Comparison of ENCODE assay signal across 13 cellular contexts in genomic region chr14:52926994-52927393, GRCh38. TPM values are rescaled to one million over a fixed set of nuclear protein-coding genes. Genes with fewer than 3 reads are reported as not detected.
DNase-seq lines count a peak whose midpoint lies in the region; ATAC-seq and TF ChIP-seq lines count a peak whose summit lies in the region.
"Had no signal": no experiment of that assay in that cellular context is flagged by ENCODE, and none has a peak within 500 bp of the region (broad histone marks: within the 10 kb centered on the region; RNA-seq: fewer than 3 reads in every experiment).

No MANE protein-coding gene starts in this region.

- no peaks in the 10 kb centered on the region for H3K4me1 Mint-ChIP-seq in activated CD8-positive, alpha-beta T cell treated with anti-CD3 and anti-CD28 coated beads for 36 hours (ENCODE audit: low read depth)
- peaks cover 7% of the 10 kb centered on the region for H3K4me1 Mint-ChIP-seq in T-helper 17 cell

- H3K36me3 ChIP-seq in brain microvascular endothelial cell (replicated peaks) (no peaks in the 10 kb centered on the region), mesendoderm (ENCODE audit: control insufficient read depth, insufficient read depth, low read length) (no peaks in the 10 kb centered on the region)
- H3K36me3 ChIP-seq: adrenal gland, BE2C, vagina had no signal

- peaks cover 38% of the 10 kb centered on the region for H3K4me1 ChIP-seq in mesendoderm (ENCODE audit: control insufficient read depth, low read depth, low read length)

- no peak overlapping the region for H3K56ac ChIP-seq in mesendoderm (ENCODE audit: low read length)

- H4K8ac ChIP-seq in mesendoderm (ENCODE audit: low read depth, low read length) = no peak overlapping the region

- no peak overlapping the region for H2BK5ac ChIP-seq in mesendoderm (ENCODE audit: low read length)

- intact Hi-C loops in activated CD8-positive, alpha-beta T cell treated with anti-CD3 and anti-CD28 coated beads for 36 hours (cut with micrococcal nuclease) = no loop called here

- H2BK120ac ChIP-seq in mesendoderm (ENCODE audit: low read depth, low read length) = no peak overlapping the region

- no peak overlapping the region for H3K18ac ChIP-seq in mesendoderm (ENCODE audit: low read length)

- H3K27ac Mint-ChIP-seq in activated CD8-positive, alpha-beta T cell treated with anti-CD3 and anti-CD28 coated beads for 36 hours = no peak overlapping the region
- no peak overlapping the region for H3K27ac Mint-ChIP-seq in T-helper 17 cell

- H3K9ac ChIP-seq in mesendoderm (ENCODE audit: low read length) = peak overlapping the region; percentile 11

- no peak overlapping the region for H3K4me3 Mint-ChIP-seq in activated CD8-positive, alpha-beta T cell treated with anti-CD3 and anti-CD28 coated beads for 36 hours
- no peak overlapping the region for H3K4me3 Mint-ChIP-seq in T-helper 17 cell

- DNase-seq in AG20443 (ENCODE audit: low spot score) = peak; percentile 35
- DNase-seq in NCI-H1694 (lab: John Stamatoyannopoulos, UW) = peak; percentile 69
- no peak for DNase-seq in brain microvascular endothelial cell
- DNase-seq in mesendoderm = no peak
- DNase-seq in activated CD4-positive, alpha-beta T cell treated with anti-CD3 and anti-CD28 coated beads, Interleukin-2, amount 50 U/mL, for 4 hours = no peak
- DNase-seq in activated CD8-positive, alpha-beta T cell treated with anti-CD3 and anti-CD28 coated beads for 36 hours = no peak
- DNase-seq in T-helper 17 cell = no peak
- no peak for DNase-seq in stimulated activated naive CD4-positive, alpha-beta T cell (lab: John Stamatoyannopoulos, UW)
- DNase-seq: NCI-H187 treated with DMSO at 0.1 percent for 48 hours had no signal

- no peak for TF ChIP-seq CTCF in brain microvascular endothelial cell (IDR thresholded peaks at IDR 0.05; ENCODE audit: low read depth, low read length, missing control alignments)
- TF ChIP-seq CTCF in activated CD8-positive, alpha-beta T cell treated with anti-CD3 and anti-CD28 coated beads for 36 hours (IDR thresholded peaks at IDR 0.05) = no peak

- H3K4ac ChIP-seq in mesendoderm (ENCODE audit: low read depth, low read length) = no peak overlapping the region

- H4K5ac ChIP-seq in mesendoderm (ENCODE audit: low read length) = no peak overlapping the region

- H3K27me3 Mint-ChIP-seq in activated CD8-positive, alpha-beta T cell treated with anti-CD3 and anti-CD28 coated beads for 36 hours = peaks cover 2% of the 10 kb centered on the region
- peaks cover 6% of the 10 kb centered on the region for H3K27me3 Mint-ChIP-seq in T-helper 17 cell

- H3K4me2 ChIP-seq in mesendoderm (ENCODE audit: low read length) = no peak overlapping the region

- H3K79me1 ChIP-seq in mesendoderm (ENCODE audit: low read length) = peaks cover 4% of the 10 kb centered on the region

- H3K23ac ChIP-seq in mesendoderm (ENCODE audit: low read length) = no peak overlapping the region

- no CpG with 5 or more reads among the region's 1 CpG for WGBS in mesendoderm (ENCODE audit: extremely low coverage, insufficient coverage, low lambda C conversion rate)

- ATAC-seq in activated CD8-positive, alpha-beta T cell treated with anti-CD3 and anti-CD28 coated beads for 36 hours = no peak
- ATAC-seq in T-helper 17 cell = no peak

- no peaks in the 10 kb centered on the region for H3K36me3 Mint-ChIP-seq in activated CD8-positive, alpha-beta T cell treated with anti-CD3 and anti-CD28 coated beads for 36 hours (ENCODE audit: low read depth)
- peaks cover 4% of the 10 kb centered on the region for H3K36me3 Mint-ChIP-seq in T-helper 17 cell (ENCODE audit: low read depth)

- no peaks in the 10 kb centered on the region for H3K9me3 ChIP-seq in T-helper 17 cell (ENCODE audit: control insufficient read depth, low read length, poor library complexity, severe bottlenecking)
- H3K9me3 ChIP-seq: adrenal gland, BE2C, vagina had no signal

- H3K4me3 ChIP-seq in brain microvascular endothelial cell (ENCODE audit: low read depth, low read length) = no peak overlapping the region
- no peak overlapping the region for H3K4me3 ChIP-seq in mesendoderm (ENCODE audit: low read length)
- H3K4me3 ChIP-seq: adrenal gland, skin epidermis, vagina had no signal

- H3K27me3 ChIP-seq in brain microvascular endothelial cell (replicated peaks) (no peaks in the 10 kb centered on the region), mesendoderm (ENCODE audit: insufficient read depth, low read length, poor library complexity) (no peaks in the 10 kb centered on the region)
- H3K27me3 ChIP-seq: adrenal gland, BE2C, vagina had no signal

- POLR2A ChIA-PET in activated CD8-positive, alpha-beta T cell treated with anti-CD3 and anti-CD28 coated beads for 36 hours (lab: Charles Lee) = no interaction called here

- in situ Hi-C loops in brain microvascular endothelial cell (cut with HindIII; ENCODE audit: low pct_ligation_motif_present, low sequenced_read_pairs) = no loop called here

- CTCF ChIA-PET in activated CD8-positive, alpha-beta T cell treated with anti-CD3 and anti-CD28 coated beads for 36 hours (lab: Charles Lee) = interaction anchor here (0.7 to 1.1 kb wide), 3 partner anchors 34 to 369 kb away, joined by 3 to 4 read pairs (median 3); no protein-coding TSS in a partner anchor

- no peaks in the 10 kb centered on the region for H3K9me3 Mint-ChIP-seq in activated CD8-positive, alpha-beta T cell treated with anti-CD3 and anti-CD28 coated beads for 36 hours

- no peak overlapping the region for H2BK15ac ChIP-seq in mesendoderm (replicated peaks; ENCODE audit: low read depth)

- H3K27ac ChIP-seq in brain microvascular endothelial cell (peak overlapping the region; percentile 8), mesendoderm (ENCODE audit: low read depth, low read length) (no peak overlapping the region)
- H3K27ac ChIP-seq: adrenal gland, skin epidermis, vagina had no signal

- no peak overlapping the region for H2AK5ac ChIP-seq in mesendoderm (ENCODE audit: low read length)

- peaks cover 90% of the 10 kb centered on the region for H3K79me2 ChIP-seq in mesendoderm (ENCODE audit: control insufficient read depth, insufficient read depth, low read length)

RNA-seq across cellular contexts. Expression of gene FERMT2, which starts 23.9 kb away (rescaled TPM):
- 214 TPM for polyA plus RNA-seq in mesendoderm (2013, experiment 1 of 2)
- polyA plus RNA-seq in mesendoderm (2013, experiment 2 of 2) = 220 TPM
- 1 to 10 TPM in 1 of 2 experiments, under 1 TPM in 1; 0.77 to 1.0 TPM for total RNA-seq in activated CD8-positive, alpha-beta T cell treated with anti-CD3 and anti-CD28 coated beads for 36 hours
- total RNA-seq in T-helper 17 cell = 1 to 10 TPM in 1 of 2 donors, under 1 TPM in 1; 0.78 to 3.6 TPM

Comparison
In these comparisons a context has a peak if more than half of its experiments do, and no peak if none do; other contexts are left out.
1. DNase-seq: peak in AG20443 (single experiment) and NCI-H1694 (single experiment); none in brain microvascular endothelial cell (single experiment), mesendoderm (single experiment), activated CD4-positive, alpha-beta T cell treated with anti-CD3 and anti-CD28 coated beads, Interleukin-2, amount 50 U/mL, for 4 hours (0 of 2), activated CD8-positive, alpha-beta T cell treated with anti-CD3 and anti-CD28 coated beads for 36 hours (single experiment), T-helper 17 cell (0 of 3) and stimulated activated naive CD4-positive, alpha-beta T cell (0 of 6).